Comparison of ENCODE assay signal across 8 cellular contexts in the genomic region with DNA sequence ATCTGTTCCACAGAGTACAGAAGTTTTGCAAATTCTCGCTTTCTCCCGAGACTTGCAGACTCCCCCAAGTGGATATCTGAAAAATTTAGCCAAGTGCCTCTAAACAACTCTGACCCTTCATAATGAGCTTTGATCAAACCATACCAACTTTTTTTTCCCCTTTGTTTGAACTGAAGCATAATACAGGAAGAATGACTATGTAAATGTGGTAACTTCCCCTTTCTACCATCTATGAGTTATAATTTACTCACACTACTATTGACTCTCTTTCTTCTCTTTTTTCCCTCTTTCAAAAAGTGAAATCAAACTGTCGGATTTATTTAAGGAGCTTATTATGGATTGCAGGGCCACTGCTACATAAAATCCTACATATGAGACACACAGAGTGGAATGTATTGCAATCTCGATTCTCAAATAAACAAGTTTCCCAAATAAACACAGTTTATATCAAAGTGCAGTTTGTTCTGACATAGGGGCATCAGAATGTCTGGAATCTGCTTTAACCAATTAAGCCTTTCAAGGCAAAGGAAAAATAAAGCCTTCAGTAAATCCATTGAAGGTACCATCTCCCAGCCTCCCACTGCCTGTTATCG. TPM values are rescaled to one million over a fixed set of nuclear protein-coding genes. Genes with fewer than 3 reads are reported as not detected.
DNase-seq lines count a peak whose midpoint lies in the region; ATAC-seq and TF ChIP-seq lines count a peak whose summit lies in the region.

No MANE protein-coding gene starts in this region.

- H3K4me3 ChIP-seq in SJSA1 = peak overlapping the region; percentile 85
- peak overlapping the region; percentile 54 to 66 for H3K4me3 ChIP-seq in foreskin fibroblast (ENCODE audit: low read depth in 1 of 2, low read length in 2 of 2)
- H3K4me3 ChIP-seq in retinal pigment epithelial cell (ENCODE audit: low read length) = peak overlapping the region; percentile 70

- ATAC-seq in HG02610 (IDR thresholded peaks at IDR 0.05; ENCODE audit: unreplicated experiment) = peak; percentile 51

- H3K27me3 ChIP-seq in SJSA1 (replicated peaks) = no peaks in the 10 kb centered on the region

- H3K36me3 ChIP-seq in SJSA1 = peaks cover 5% of the 10 kb centered on the region

- H3K27ac ChIP-seq in SJSA1 = peak overlapping the region; percentile 98

- 0 out of 2 replicates have a peak, but pooled peaks cover 7% of the 10 kb centered on the region for H3K4me1 ChIP-seq in SJSA1 (replicated peaks)

- TF ChIP-seq CTCF in foreskin fibroblast (IDR thresholded peaks at IDR 0.05; ENCODE audit: low read depth, low read length) = no peak
- no peak for TF ChIP-seq CTCF in retinal pigment epithelial cell (conservative IDR thresholded peaks at IDR 0.05; ENCODE audit: low read depth, low read length)

- peak; percentile 15 for DNase-seq in DMS53 treated with DMSO at 0.1 percent for 48 hours (lab: John Stamatoyannopoulos, UW; ENCODE audit: unreplicated experiment)
- DNase-seq in SJSA1 (ENCODE audit: low read depth in 1 of 2, low spot score in 2 of 2) = peak in 1 of 2 experiments; percentile 96
- peak; percentile 56 to 69 for DNase-seq in foreskin fibroblast
- peak; percentile 67 for DNase-seq in retinal pigment epithelial cell (ENCODE audit: low read depth)
- no peak for DNase-seq in NCI-H526 treated with DMSO at 0.1 percent for 48 hours (lab: John Stamatoyannopoulos, UW)
- DNase-seq in NK-92 (lab: John Stamatoyannopoulos, UW; ENCODE audit: unreplicated experiment) = no peak
- no peak for DNase-seq in HK-2 (ENCODE audit: unreplicated experiment)

- H3K9me3 ChIP-seq in SJSA1 (replicated peaks) = no peaks in the 10 kb centered on the region

RNA-seq across cellular contexts. Expression of gene ZNF804A, which starts 1.4 kb away (rescaled TPM):
- total RNA-seq in SJSA1 (2014; rRNA removed; shearing (Covaris generic)) = 8.0 and 12.1 TPM in 2 replicates

Comparison
In these comparisons a context has a peak if more than half of its experiments do, and no peak if none do; other contexts are left out.
1. DNase-seq: peak in DMS53 treated with DMSO at 0.1 percent for 48 hours (single experiment), foreskin fibroblast (2 of 2) and retinal pigment epithelial cell (single experiment); none in NCI-H526 treated with DMSO at 0.1 percent for 48 hours (single experiment), NK-92 (single experiment) and HK-2 (single experiment).
2. Peak in every context shown above with its lines, with median percentiles within 50 percentile points of each other: H3K4me3 ChIP-seq.